14 cellular contexts compared by ENCODE assay signal in the genomic region with DNA sequence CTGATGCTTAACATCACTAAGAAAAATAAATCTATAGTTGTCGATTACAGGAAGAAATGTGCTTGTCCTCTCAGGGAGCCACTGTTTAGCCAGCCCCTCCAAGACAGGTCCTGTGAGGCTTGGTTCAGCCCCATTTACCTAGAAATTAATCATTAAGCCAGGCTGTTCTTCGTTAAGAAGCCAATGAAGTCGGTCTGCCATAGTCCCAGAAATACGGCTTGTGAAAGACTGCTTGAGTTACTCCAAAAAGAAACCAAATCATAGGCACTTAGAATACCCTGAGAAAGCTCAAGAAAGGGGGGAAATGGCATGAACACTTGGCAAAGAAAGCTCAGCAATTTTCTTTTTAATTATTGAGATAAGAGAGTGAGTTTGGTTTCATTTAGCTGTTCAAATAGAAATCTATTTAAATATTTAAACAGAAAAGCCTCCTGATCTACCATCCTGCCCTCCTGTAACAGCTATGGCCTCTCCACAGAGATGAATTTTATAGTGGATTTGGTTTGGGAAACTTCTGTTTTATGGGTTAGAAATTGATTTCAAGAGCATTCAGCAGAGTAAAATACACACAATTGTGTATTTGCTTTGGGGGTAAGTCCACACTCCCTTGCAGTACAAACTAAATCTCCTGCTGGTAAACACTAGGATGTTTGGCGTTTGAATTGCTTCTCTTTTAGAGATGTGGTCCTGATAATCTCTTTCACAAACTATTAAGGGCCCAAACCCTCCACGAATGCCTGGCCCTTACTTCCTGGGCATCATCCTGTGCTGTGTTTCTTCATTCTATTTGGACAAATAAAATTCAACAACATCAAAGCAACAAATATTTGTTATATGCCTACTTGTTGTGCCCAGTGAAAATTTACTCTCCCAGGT.
A peak's percentile ranks its signal among the peaks of the same experiment; 100 is the strongest.
DNase-seq lines count a peak whose midpoint lies in the region; TF ChIP-seq lines count a peak whose summit lies in the region.
"Had no signal": no experiment of that assay in that cellular context is flagged by ENCODE, and none has a peak within 500 bp of the region (broad histone marks: within the 10 kb centered on the region; RNA-seq: fewer than 3 reads in every experiment).

No MANE protein-coding gene starts in this region.

- H3K4me1 ChIP-seq in parathyroid adenoma (no peaks in the 10 kb centered on the region), right atrium auricular region (no peaks in the 10 kb centered on the region), spleen (peaks cover 0 to 15% (median 0%) of the 10 kb centered on the region in 6 donors), Peyer's patch (no peaks in the 10 kb centered on the region), esophagus squamous epithelium (peaks cover 0 to 4% (median 0%) of the 10 kb centered on the region in 3 donors)

- H3K4me3 ChIP-seq in parathyroid adenoma (ENCODE audit: low read depth, low read length) (no peak overlapping the region), right atrium auricular region (no peak overlapping the region), spleen (no peak overlapping the region), Peyer's patch (no peak overlapping the region), esophagus squamous epithelium (no peak overlapping the region)

- DNase-seq in DMS153 (lab: John Stamatoyannopoulos, UW) (peak; percentile 84), NCI-H345 treated with DMSO at 0.1 percent for 48 hours (lab: John Stamatoyannopoulos, UW; ENCODE audit: unreplicated experiment) (peak; percentile 7), globus pallidus (ENCODE audit: low spot score) (peak; percentile 29), right atrium auricular region (ENCODE audit: low spot score) (no peak), spleen (no peak), Peyer's patch (no peak), esophagus squamous epithelium (lab: John Stamatoyannopoulos, UW) (no peak)
- DNase-seq: cerebellar nuclear complex; KG1; NCI-H2171; nucleus accumbens; stimulated activated CD4-positive, alpha-beta T cell treated with anti-CD3 and anti-CD28 coated beads, Interleukin-12 subunit alpha, Interleukin-12 subunit beta, amount 100 ng/mL, for 4 hours had no signal

- H3K36me3 ChIP-seq in parathyroid adenoma (ENCODE audit: control insufficient read depth, insufficient read depth, low read length) (no peaks in the 10 kb centered on the region), right atrium auricular region (no peaks in the 10 kb centered on the region), spleen (no peaks in the 10 kb centered on the region), Peyer's patch (no peaks in the 10 kb centered on the region), esophagus squamous epithelium (no peaks in the 10 kb centered on the region)

- WGBS in spleen, 5 donors = 69 to 81% (median 79%) methylated on average over 6 of the region's 6 CpGs
- 67 to 68% methylated on average over 6 of the region's 6 CpGs for WGBS in esophagus squamous epithelium, 2 donors

- H3K27ac ChIP-seq in parathyroid adenoma (no peak overlapping the region), right atrium auricular region (no peak overlapping the region), spleen (no peak overlapping the region), Peyer's patch (no peak overlapping the region), esophagus squamous epithelium (no peak overlapping the region)
- H3K27ac ChIP-seq: epithelial cell of prostate had no signal

- H3K4me2 ChIP-seq in parathyroid adenoma (ENCODE audit: low read length) = no peak overlapping the region

- TF ChIP-seq CTCF in parathyroid adenoma (IDR thresholded peaks at IDR 0.05) = no peak
- no peak for TF ChIP-seq CTCF in right atrium auricular region (IDR thresholded peaks at IDR 0.05)
- TF ChIP-seq CTCF in spleen (IDR thresholded peaks at IDR 0.05 in 8 of 11, conservative IDR thresholded peaks at IDR 0.05 in 3 of 11) = no peak
- TF ChIP-seq CTCF in Peyer's patch (IDR thresholded peaks at IDR 0.05) = no peak
- TF ChIP-seq CTCF in esophagus squamous epithelium (IDR thresholded peaks at IDR 0.05) = no peak

- no peaks in the 10 kb centered on the region for H3K79me2 ChIP-seq in parathyroid adenoma

- intact Hi-C loops in spleen (cut with DNase I; ENCODE audit: low total_unique reads) = loop anchor here (5.0 to 10.0 kb wide), 2 partner anchors 144 to 966 kb away; no protein-coding TSS in a partner anchor
- intact Hi-C loops in esophagus squamous epithelium (cut with DNase I) = loop anchor here (5.0 kb wide), 1 partner anchor 146 kb away; no protein-coding TSS in a partner anchor

- H3K9me3 ChIP-seq in parathyroid adenoma (ENCODE audit: control insufficient read depth, low read length) (no peaks in the 10 kb centered on the region), right atrium auricular region (no peaks in the 10 kb centered on the region), spleen (peaks cover 0 to 14% (median 0%) of the 10 kb centered on the region in 8 donors), Peyer's patch (no peaks in the 10 kb centered on the region), esophagus squamous epithelium (no peaks in the 10 kb centered on the region)

- peak overlapping the region; percentile 3 for H2AFZ ChIP-seq in parathyroid adenoma

- TF ChIP-seq POLR2A in spleen (IDR thresholded peaks at IDR 0.05) (no peak), Peyer's patch (IDR thresholded peaks at IDR 0.05) (no peak), esophagus squamous epithelium (IDR thresholded peaks at IDR 0.05) (no peak)

- H3K27me3 ChIP-seq in parathyroid adenoma (ENCODE audit: control insufficient read depth, insufficient read depth, low read length) (no peaks in the 10 kb centered on the region), right atrium auricular region (no peaks in the 10 kb centered on the region), spleen (replicated peaks in 1 of 7) (no peaks in the 10 kb centered on the region), Peyer's patch (no peaks in the 10 kb centered on the region), esophagus squamous epithelium (no peaks in the 10 kb centered on the region)

- H3K9ac ChIP-seq in parathyroid adenoma = no peak overlapping the region

Comparison
In these comparisons a context has a peak if more than half of its experiments do, and no peak if none do; other contexts are left out.
1. DNase-seq: peak in DMS153 (single experiment), NCI-H345 treated with DMSO at 0.1 percent for 48 hours (single experiment) and globus pallidus (single experiment); none in right atrium auricular region (single experiment), spleen (single experiment), Peyer's patch (0 of 3) and esophagus squamous epithelium (single experiment).